Comparison of ENCODE assay signal across 1 cellular context in genomic region chr22:38753894-38754246, GRCh38.
TF ChIP-seq lines count a peak whose summit lies in the region.

No MANE protein-coding gene starts in this region.

TF ChIP-seq in HepG2, 621 proteins besides CTCF, POLR2A, EP300 and RAD21 (continued from another document):
- TF ChIP-seq TFAP4 (IDR thresholded peaks at IDR 0.05; ENCODE audit: borderline replicate concordance, low read depth) (no peak), KMT2A (CRISPR knock-in tag; IDR thresholded peaks at IDR 0.05) (no peak), TAF1 (CRISPR knock-in tag; IDR thresholded peaks at IDR 0.05) (no peak), CBX5 (CRISPR knock-in tag; IDR thresholded peaks at IDR 0.05; ENCODE audit: borderline replicate concordance) (no peak)
